In genomic region chr7:39950473-39951155, GRCh38 we compare ENCODE assay signal across 7 cellular contexts. TPM values are rescaled to one million over a fixed set of nuclear protein-coding genes. Genes with fewer than 3 reads are reported as not detected.
DNase-seq lines count a peak whose midpoint lies in the region; ATAC-seq, FAIRE-seq and TF ChIP-seq lines count a peak whose summit lies in the region.

No MANE protein-coding gene starts in this region.

- no peak for TF ChIP-seq POLR2A in GM12892 (IDR thresholded peaks at IDR 0.05; ENCODE audit: low read depth, low read length)

- no peaks in the 10 kb centered on the region for H3K9me3 Mint-ChIP-seq in activated CD4-positive, alpha-beta memory T cell treated with anti-CD3 and anti-CD28 coated beads, Interleukin-2, amount 10 ng/mL, durations not matched to agents 7 days and 5 days

- no peaks in the 10 kb centered on the region for H3K27me3 ChIP-seq in ectodermal cell (ENCODE audit: control insufficient read depth, insufficient read depth, low read length, poor library complexity, severe bottlenecking)

- no peaks in the 10 kb centered on the region for H3K36me3 ChIP-seq in ectodermal cell (ENCODE audit: control insufficient read depth, insufficient read depth, low read length)

- peak overlapping the region; percentile 97 for H3K4me3 Mint-ChIP-seq in activated CD4-positive, alpha-beta memory T cell treated with anti-CD3 and anti-CD28 coated beads, Interleukin-2, amount 10 ng/mL, durations not matched to agents 7 days and 5 days

- no peaks in the 10 kb centered on the region for H3K27me3 Mint-ChIP-seq in activated CD4-positive, alpha-beta memory T cell treated with anti-CD3 and anti-CD28 coated beads, Interleukin-2, amount 10 ng/mL, durations not matched to agents 7 days and 5 days

- 0 to 1% methylated on average over 84 of the region's 84 CpGs for WGBS in ectodermal cell, 2 experiments

- FAIRE-seq in GM12892 (lab: Jason Lieb, UNC), result no peak

- peak overlapping the region; percentile 85 for H3K4me3 ChIP-seq in ectodermal cell (ENCODE audit: insufficient read depth, low read depth, low read length)

- CTCF ChIA-PET in activated CD4-positive, alpha-beta memory T cell treated with anti-CD3 and anti-CD28 coated beads, Interleukin-2, amount 10 ng/mL, durations not matched to agents 7 days and 5 days (lab: Charles Lee), result interaction anchor here (1.3 to 4.3 kb wide), 2 partner anchors 65 to 102 kb away, joined by 4 to 29 read pairs; no protein-coding TSS in a partner anchor

- H3K27ac ChIP-seq in ectodermal cell (ENCODE audit: insufficient read depth, low read depth, low read length, poor library complexity, severe bottlenecking), result peak overlapping the region; percentile 89

- peaks cover 28% of the 10 kb centered on the region for H3K36me3 Mint-ChIP-seq in activated CD4-positive, alpha-beta memory T cell treated with anti-CD3 and anti-CD28 coated beads, Interleukin-2, amount 10 ng/mL, durations not matched to agents 7 days and 5 days (ENCODE audit: low read depth)

- POLR2A ChIA-PET in activated CD4-positive, alpha-beta memory T cell treated with anti-CD3 and anti-CD28 coated beads, Interleukin-2, amount 10 ng/mL, durations not matched to agents 7 days and 5 days (lab: Charles Lee), result interaction anchor here (0.9 to 5.5 kb wide), 16 partner anchors 8 to 368 kb away, joined by 3 to 45 read pairs (median 5); partner anchors contain the start of genes MPLKIP, RALA and SUGCT

- DNase-seq in GM12892 (ENCODE audit: insufficient read length) (peak; percentile 21), Kasumi-1 (lab: John Stamatoyannopoulos, UW) (peak; percentile 43 to 50), lung microvascular endothelial cell (ENCODE audit: low read depth in 2 of 2) (peak; percentile 48 to 55)
- DNase-seq in activated CD4-positive, alpha-beta memory T cell treated with anti-CD3 and anti-CD28 coated beads, Interleukin-2, amount 10 ng/mL, durations not matched to agents 7 days and 5 days, result peak; percentile 49
- DNase-seq in stimulated activated CD4-positive, alpha-beta T cell treated with anti-CD3 and anti-CD28 coated beads, TNF-alpha, amount 100 ng/mL, for 48 hours (ENCODE audit: low read depth in 3 of 3), result peak; percentile 3 to 40 (median 16)

- H3K9me3 ChIP-seq in ectodermal cell (ENCODE audit: control insufficient read depth, low read length), result no peaks in the 10 kb centered on the region

- ATAC-seq in GM18870 (IDR thresholded peaks at IDR 0.05; ENCODE audit: unreplicated experiment), result no peak

- H3K4me1 Mint-ChIP-seq in activated CD4-positive, alpha-beta memory T cell treated with anti-CD3 and anti-CD28 coated beads, Interleukin-2, amount 10 ng/mL, durations not matched to agents 7 days and 5 days, result peaks cover 49% of the 10 kb centered on the region

- peak overlapping the region; percentile 100 for H3K27ac Mint-ChIP-seq in activated CD4-positive, alpha-beta memory T cell treated with anti-CD3 and anti-CD28 coated beads, Interleukin-2, amount 10 ng/mL, durations not matched to agents 7 days and 5 days

- peaks cover 4% of the 10 kb centered on the region for H3K4me1 ChIP-seq in ectodermal cell (ENCODE audit: control insufficient read depth, insufficient read depth, low read length)

RNA-seq across cellular contexts. Expression of gene CDK13, which starts 0.6 kb away (rescaled TPM):
- 26.2 TPM for polyA plus RNA-seq in GM12892 (2012; ENCODE audit: missing spikeins)
- 10 to 100 TPM; 46.5 to 48.7 TPM for total RNA-seq in activated CD4-positive, alpha-beta memory T cell treated with anti-CD3 and anti-CD28 coated beads, Interleukin-2, amount 10 ng/mL, durations not matched to agents 7 days and 5 days
- polyA plus RNA-seq in ectodermal cell (2013, experiment 1 of 4), result 43.8 TPM
- 44.1 TPM for polyA plus RNA-seq in ectodermal cell (2013, experiment 2 of 4)
- polyA plus RNA-seq in ectodermal cell (2013, experiment 3 of 4), result 38.5 TPM
- polyA plus RNA-seq in ectodermal cell (2013, experiment 4 of 4), result 42.4 TPM
- 22.4 and 39.5 TPM in 2 replicates for total RNA-seq in lung microvascular endothelial cell
